ENCODE assay signal across 17 cellular contexts in the genomic region with DNA sequence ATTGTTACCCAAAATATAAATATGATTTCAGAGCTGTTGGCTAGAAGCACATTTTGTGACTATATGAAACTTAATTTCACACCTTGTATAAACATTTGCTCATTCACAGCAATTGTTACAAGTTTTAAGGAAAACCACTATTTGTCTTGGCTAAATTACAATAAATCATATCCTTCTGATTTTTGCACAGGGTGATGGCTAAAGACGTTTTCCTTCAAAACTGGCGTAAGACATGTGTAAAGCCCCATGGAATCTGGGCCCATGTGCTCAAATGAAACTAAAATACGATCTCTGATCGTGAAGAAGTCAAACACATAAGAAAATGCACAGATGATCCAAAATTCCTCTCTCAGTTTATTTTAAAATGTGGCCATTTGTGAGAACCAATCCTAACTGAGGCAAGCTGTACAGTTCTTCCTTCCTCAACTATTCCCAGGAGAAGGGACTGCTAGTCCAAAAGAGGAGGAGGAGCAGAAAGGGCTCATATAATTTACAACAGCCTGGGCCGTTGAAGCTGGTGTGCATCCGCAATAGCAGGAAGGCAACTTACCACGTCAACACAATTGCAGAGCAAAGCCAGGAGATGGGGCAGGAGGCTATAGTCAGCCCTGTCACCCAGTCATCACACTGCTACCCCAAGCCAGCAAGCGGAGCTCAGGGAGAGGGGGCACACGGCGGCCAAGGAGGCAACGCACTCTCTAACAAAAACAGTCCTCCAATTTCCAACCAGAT.
A peak's percentile ranks its signal among the peaks of the same experiment; 100 is the strongest.
DNase-seq lines count a peak whose midpoint lies in the region; ATAC-seq and TF ChIP-seq lines count a peak whose summit lies in the region.
"Had no signal": no experiment of that assay in that cellular context is flagged by ENCODE, and none has a peak within 500 bp of the region (broad histone marks: within the 10 kb centered on the region; RNA-seq: fewer than 3 reads in every experiment).

No MANE protein-coding gene starts in this region.

- no peak overlapping the region for H3K9ac ChIP-seq in endodermal cell (ENCODE audit: extremely low read depth, low read length, poor library complexity, severe bottlenecking)

- WGBS in endodermal cell (ENCODE audit: insufficient coverage in 1 of 2, insufficient read length in 1 of 2), 2 experiments, result 83 to 87% methylated on average over 7 to 11 of the region's 11 CpGs
- 74% methylated on average over 11 of the region's 11 CpGs for WGBS in suprapubic skin

- H3K36me3 ChIP-seq in right atrium auricular region (no peaks in the 10 kb centered on the region), endodermal cell (ENCODE audit: control insufficient read depth, insufficient read depth, low read length) (no peaks in the 10 kb centered on the region), suprapubic skin (no peaks in the 10 kb centered on the region)
- H3K36me3 ChIP-seq: left lung, WERI-Rb-1 had no signal

- no peak for TF ChIP-seq POLR2A in suprapubic skin (IDR thresholded peaks at IDR 0.05)

- no peak overlapping the region for H3K4me3 Mint-ChIP-seq in endodermal cell
- H3K4me3 Mint-ChIP-seq: CD14-positive monocyte had no signal

- peaks cover 0 to 29% of the 10 kb centered on the region in 2 donors for H3K4me1 ChIP-seq in right atrium auricular region
- H3K4me1 ChIP-seq in endodermal cell (ENCODE audit: control insufficient read depth, insufficient read depth, low read length), result peaks cover 16% of the 10 kb centered on the region
- H3K4me1 ChIP-seq in suprapubic skin, result peaks cover 7% of the 10 kb centered on the region

- peaks cover 16% of the 10 kb centered on the region for H3K4me1 Mint-ChIP-seq in endodermal cell

- no peak overlapping the region for H3K27ac Mint-ChIP-seq in endodermal cell
- H3K27ac Mint-ChIP-seq: CD14-positive monocyte had no signal

- H3K27ac ChIP-seq in right atrium auricular region (no peak overlapping the region), endodermal cell (ENCODE audit: low read depth, low read length) (no peak overlapping the region), suprapubic skin (no peak overlapping the region)
- H3K27ac ChIP-seq: left lung, WERI-Rb-1 had no signal

- ATAC-seq in Right ventricle myocardium inferior (peak; percentile 37), HG03442 (IDR thresholded peaks at IDR 0.05; ENCODE audit: unreplicated experiment) (no peak)
- ATAC-seq: HCT116, left lung, mucosa of descending colon had no signal

- no peak overlapping the region for H3K4me3 ChIP-seq in right atrium auricular region
- no peak overlapping the region for H3K4me3 ChIP-seq in endodermal cell (ENCODE audit: low read length)
- no peak overlapping the region for H3K4me3 ChIP-seq in suprapubic skin
- H3K4me3 ChIP-seq: left lung, mucosa of descending colon had no signal

- TF ChIP-seq CTCF in right atrium auricular region (IDR thresholded peaks at IDR 0.05) (no peak), endodermal cell (conservative IDR thresholded peaks at IDR 0.05) (peak; percentile 37), GM13976 (IDR thresholded peaks at IDR 0.05; ENCODE audit: borderline replicate concordance, control extremely low read depth, extremely low read depth, insufficient read depth, missing control alignments) (no peak), suprapubic skin (IDR thresholded peaks at IDR 0.05) (no peak)

- in situ Hi-C loops in GM13976 (cut with MboI; ENCODE audit: low sequenced_read_pairs, unreplicated experiment), result no loop called here

- no peaks in the 10 kb centered on the region for H3K27me3 ChIP-seq in right atrium auricular region
- H3K27me3 ChIP-seq in endodermal cell (ENCODE audit: control insufficient read depth, insufficient read depth, low read length, poor library complexity, severe bottlenecking), result no peaks in the 10 kb centered on the region
- no peaks in the 10 kb centered on the region for H3K27me3 ChIP-seq in suprapubic skin
- H3K27me3 ChIP-seq: left lung had no signal

- H3K27me3 Mint-ChIP-seq in endodermal cell (ENCODE audit: insufficient read depth), result no peaks in the 10 kb centered on the region

- no peaks in the 10 kb centered on the region for H3K9me3 ChIP-seq in right atrium auricular region
- H3K9me3 ChIP-seq in endodermal cell (ENCODE audit: control insufficient read depth, low read length), result no peaks in the 10 kb centered on the region
- no peaks in the 10 kb centered on the region for H3K9me3 ChIP-seq in suprapubic skin
- H3K9me3 ChIP-seq: left lung, mucosa of descending colon had no signal

- no peak for TF ChIP-seq EP300 in suprapubic skin (IDR thresholded peaks at IDR 0.05)

- no peaks in the 10 kb centered on the region for H3K36me3 Mint-ChIP-seq in endodermal cell (ENCODE audit: low read depth)

- intact Hi-C loops in Right ventricle myocardium inferior (cut with DNase I), result no loop called here

- DNase-seq in Right ventricle myocardium inferior (ENCODE audit: missing footprints), result no peak
- DNase-seq in right atrium auricular region (ENCODE audit: low spot score), result no peak
- DNase-seq in endodermal cell, result no peak
- peak; percentile 19 for DNase-seq in hepatic stellate cell (ENCODE audit: low spot score)
- DNase-seq in GM13976 (ENCODE audit: low spot score), result no peak
- DNase-seq in suprapubic skin (ENCODE audit: low spot score in 2 of 2), result no peak
- DNase-seq in stimulated activated CD4-positive, alpha-beta T cell treated with anti-CD3 and anti-CD28 coated beads, Interleukin-4, amount 100 ng/mL, for 4 hours, result no peak
- DNase-seq: activated CD4-positive, alpha-beta T cell treated with anti-CD3 and anti-CD28 coated beads, Interleukin-2, amount 50 U/mL, for 4 hours; activated CD8-positive, alpha-beta memory T cell treated with anti-CD3 and anti-CD28 coated beads, Interleukin-2, amount 50 U/mL, for 48 hours; activated effector memory CD4-positive, alpha-beta T cell treated with Interleukin-2 at 50 U/mL for 16 hours; left lung; mucosa of descending colon; NCI-H1105; WERI-Rb-1 had no signal

- H3K9me3 Mint-ChIP-seq in endodermal cell, result no peaks in the 10 kb centered on the region
- H3K9me3 Mint-ChIP-seq: CD14-positive monocyte had no signal
